Comparison of ENCODE assay signal across 25 cellular contexts in genomic region chr3:2659896-2660295, GRCh38.
"Had no signal": no experiment of that assay in that cellular context is flagged by ENCODE, and none has a peak within 500 bp of the region (broad histone marks: within the 10 kb centered on the region; RNA-seq: fewer than 3 reads in every experiment).

No MANE protein-coding gene starts in this region.

- H3K9me3 ChIP-seq: breast epithelium, heart left ventricle, mucosa of descending colon, spleen, testis, transverse colon had no signal

- DNase-seq: activated CD4-positive, alpha-beta memory T cell treated with anti-CD3 and anti-CD28 coated beads for 36 hours; activated CD4-positive, alpha-beta T cell treated with anti-CD3 and anti-CD28 coated beads, Interleukin-2, amount 10 ng/mL, durations not matched to agents 24 days and 14 days; activated CD8-positive, alpha-beta memory T cell treated with anti-CD3 and anti-CD28 coated beads, Interleukin-2, amount 50 U/mL, for 48 hours; activated gamma-delta T cell; activated naive CD4-positive, alpha-beta T cell treated with anti-CD3 and anti-CD28 coated beads, Interleukin-2, amount 10 ng/mL, durations not matched to agents 7 days and 5 days; activated T-cell treated with anti-CD3 and anti-CD28 coated beads, Interleukin-2, amount 50 U/mL, for 24 hours; amygdala; central memory CD4-positive, alpha-beta T cell; effector CD4-positive, alpha-beta T cell; foreskin keratinocyte; heart left ventricle; mucosa of descending colon; posterior cingulate gyrus; right cardiac atrium; spleen; stimulated activated naive CD8-positive, alpha-beta T cell treated with anti-CD3 and anti-CD28 coated beads, Interleukin-15, Interleukin-2, amounts not matched to agents 100 U/mL and 50 U/mL, for 24 hours; SW 1271; T-helper 9 cell; testis; transverse colon; WERI-Rb-1 had no signal

- H3K27me3 ChIP-seq: breast epithelium, foreskin keratinocyte, heart left ventricle, spleen, testis, transverse colon had no signal

- H3K4me1 ChIP-seq: breast epithelium, foreskin keratinocyte, spleen, testis, transverse colon had no signal

- H3K36me3 ChIP-seq: breast epithelium, heart left ventricle, spleen, transverse colon, WERI-Rb-1 had no signal

- ATAC-seq: activated CD4-positive, CD25-positive, alpha-beta regulatory T cell treated with anti-CD3 and anti-CD28 coated beads, Interleukin-2, amount 50 U/mL, for 24 hours; foreskin keratinocyte; heart left ventricle; mucosa of descending colon; natural killer cell treated with Interleukin-12 subunit alpha and Interleukin-12 subunit beta and Interleukin-15 and Interleukin-18, amount 100 ng/mL, for 72 hours; right cardiac atrium; stimulated activated naive CD8-positive, alpha-beta T cell treated with anti-CD3 and anti-CD28 coated beads, Interleukin-15, Interleukin-2, amounts not matched to agents 100 U/mL and 50 U/mL, for 24 hours had no signal

- H3K4me3 ChIP-seq: breast epithelium, heart left ventricle, mucosa of descending colon, spleen, testis, transverse colon had no signal

- H3K27ac ChIP-seq: breast epithelium, epithelial cell of prostate, foreskin keratinocyte, heart left ventricle, spleen, testis, transverse colon, WERI-Rb-1 had no signal
